ENCODE assay signal across 8 cellular contexts in the genomic region with DNA sequence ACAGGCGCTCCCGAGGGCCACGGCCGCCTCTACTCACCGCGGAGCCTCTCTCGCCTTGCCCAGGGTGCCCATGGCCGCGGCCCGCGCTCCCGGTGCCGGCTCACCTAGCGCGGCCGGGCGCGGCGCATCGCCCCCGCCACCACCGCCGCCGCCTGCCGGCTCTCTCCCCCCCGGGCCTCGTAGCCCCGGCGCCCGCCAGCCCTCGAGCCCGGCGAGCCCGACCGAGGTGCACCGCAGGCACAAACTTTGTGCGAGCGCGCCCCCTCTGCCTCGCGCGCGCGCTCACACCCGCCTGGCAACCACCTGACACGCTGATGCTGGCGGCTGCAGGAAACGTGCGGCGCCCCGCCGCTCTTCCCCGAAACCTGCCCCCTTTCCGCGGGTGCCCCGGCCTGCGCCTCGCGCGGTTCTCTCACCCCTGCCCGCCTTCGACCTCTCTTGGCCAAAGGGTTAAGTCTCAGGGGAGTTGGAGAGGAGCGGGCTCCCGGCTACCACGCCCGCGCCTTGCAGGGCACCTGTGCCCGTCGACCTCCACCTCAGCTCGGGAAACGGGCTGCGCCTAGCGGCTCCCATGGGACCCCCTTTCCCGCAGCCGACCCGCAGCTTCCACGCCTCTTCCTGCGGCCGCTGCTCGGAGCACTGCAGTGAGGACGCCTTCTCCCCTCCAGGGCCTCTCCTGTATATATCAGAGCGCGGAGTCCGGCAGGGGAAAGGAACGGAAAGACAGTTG. TPM values are rescaled to one million over a fixed set of nuclear protein-coding genes. Genes with fewer than 3 reads are reported as not detected.
DNase-seq lines count a peak whose midpoint lies in the region; ATAC-seq and TF ChIP-seq lines count a peak whose summit lies in the region.

Gene RASGRP1, minus strand, starts transcription at position 258 of the 730 bp plus-strand sequence. Its CDS starts 186 bp downstream, at position 72.

- CTCF ChIA-PET in CD8-positive, alpha-beta T cell (lab: Charles Lee) = interaction anchor here (0.7 to 10.2 kb wide), 48 partner anchors 9 to 141 kb away, joined by 3 to 420 read pairs (median 6); no protein-coding TSS in a partner anchor

- no peaks in the 10 kb centered on the region for H3K9me3 ChIP-seq in CD8-positive, alpha-beta T cell (ENCODE audit: low read length)
- H3K9me3 ChIP-seq in SJSA1 (replicated peaks) = no peaks in the 10 kb centered on the region; the same call in 1 of the 2 replicates

- TF ChIP-seq CTCF in CD8-positive, alpha-beta T cell (IDR thresholded peaks at IDR 0.05) = no peak
- peak; percentile 33 for TF ChIP-seq CTCF in retinal pigment epithelial cell (conservative IDR thresholded peaks at IDR 0.05; ENCODE audit: low read depth, low read length)

- H3K4me3 Mint-ChIP-seq in CD8-positive, alpha-beta T cell = peak within 1 kb of the TSS; percentile 98
- H3K4me3 Mint-ChIP-seq in activated naive CD4-positive, alpha-beta T cell treated with anti-CD3 and anti-CD28 coated beads, Interleukin-2, amount 50 U/mL, for 24 hours = peak within 1 kb of the TSS; percentile 96

- DNase-seq in CD8-positive, alpha-beta T cell = peak; percentile 72 to 93 (median 85)
- DNase-seq in SJSA1 (ENCODE audit: low read depth in 1 of 2, low spot score in 2 of 2) (peak in 1 of 2 experiments; percentile 50), left ventricle myocardium superior (peak; percentile 77), retinal pigment epithelial cell (ENCODE audit: low read depth) (no peak), COLO829 (ENCODE audit: low spot score) (no peak)

- peaks cover 48% of the 10 kb centered on the region for H3K4me1 ChIP-seq in CD8-positive, alpha-beta T cell (ENCODE audit: insufficient read depth, low read length)
- peaks cover 12% of the 10 kb centered on the region for H3K4me1 ChIP-seq in SJSA1 (replicated peaks)

- H3K4me1 Mint-ChIP-seq in CD8-positive, alpha-beta T cell (ENCODE audit: low read depth) = peaks cover 59% of the 10 kb centered on the region
- peaks cover 58% of the 10 kb centered on the region for H3K4me1 Mint-ChIP-seq in activated naive CD4-positive, alpha-beta T cell treated with anti-CD3 and anti-CD28 coated beads, Interleukin-2, amount 50 U/mL, for 24 hours

- peak; percentile 72 for ATAC-seq in CD8-positive, alpha-beta T cell
- ATAC-seq in GM19328 (IDR thresholded peaks at IDR 0.05; ENCODE audit: unreplicated experiment) (peak; percentile 63), HG03457 (IDR thresholded peaks at IDR 0.05; ENCODE audit: unreplicated experiment) (peak; percentile 47), left ventricle myocardium superior (peak; percentile 91)

- peak within 1 kb of the TSS; percentile 96 for H3K4me3 ChIP-seq in CD8-positive, alpha-beta T cell (ENCODE audit: low read depth, low read length)
- H3K4me3 ChIP-seq in SJSA1 (peak within 1 kb of the TSS; percentile 43), retinal pigment epithelial cell (ENCODE audit: low read length) (peak within 1 kb of the TSS; percentile 59)

- no peaks in the 10 kb centered on the region for H3K9me3 Mint-ChIP-seq in CD8-positive, alpha-beta T cell
- H3K9me3 Mint-ChIP-seq in activated naive CD4-positive, alpha-beta T cell treated with anti-CD3 and anti-CD28 coated beads, Interleukin-2, amount 50 U/mL, for 24 hours = no peaks in the 10 kb centered on the region

- no peaks in the 10 kb centered on the region for H3K27me3 Mint-ChIP-seq in CD8-positive, alpha-beta T cell (ENCODE audit: low read depth)
- no peaks in the 10 kb centered on the region for H3K27me3 Mint-ChIP-seq in activated naive CD4-positive, alpha-beta T cell treated with anti-CD3 and anti-CD28 coated beads, Interleukin-2, amount 50 U/mL, for 24 hours

- H3K27ac ChIP-seq in CD8-positive, alpha-beta T cell (ENCODE audit: low read depth, low read length) = peak within 1 kb of the TSS; percentile 79
- H3K27ac ChIP-seq in SJSA1 = no peak within 1 kb of the TSS

- H3K36me3 Mint-ChIP-seq in CD8-positive, alpha-beta T cell = peaks cover 29% of the 10 kb centered on the region
- H3K36me3 Mint-ChIP-seq in activated naive CD4-positive, alpha-beta T cell treated with anti-CD3 and anti-CD28 coated beads, Interleukin-2, amount 50 U/mL, for 24 hours = peaks cover 6% of the 10 kb centered on the region

- no peaks in the 10 kb centered on the region for H3K27me3 ChIP-seq in CD8-positive, alpha-beta T cell (ENCODE audit: insufficient read depth, low read length)
- H3K27me3 ChIP-seq in SJSA1 (replicated peaks) = peaks cover 31% of the 10 kb centered on the region

- intact Hi-C loops in CD8-positive, alpha-beta T cell (cut with DNase I, micrococcal nuclease) = loop anchor here (1.0 to 10.0 kb wide), 9 partner anchors 14 to 1220 kb away; partner anchors contain the start of gene FSIP1 (in 1 of the 2)
- intact Hi-C loops in left ventricle myocardium superior (cut with micrococcal nuclease) = loop anchor here (5.0 kb wide), 1 partner anchor 118 kb away; no protein-coding TSS in a partner anchor

- POLR2A ChIA-PET in CD8-positive, alpha-beta T cell (lab: Charles Lee) = interaction anchor here (0.7 to 4.9 kb wide), 20 partner anchors 10 to 135 kb away, joined by 3 to 97 read pairs (median 6); no protein-coding TSS in a partner anchor

- no peaks in the 10 kb centered on the region for H3K36me3 ChIP-seq in CD8-positive, alpha-beta T cell (ENCODE audit: insufficient read depth, low read length)
- no peaks in the 10 kb centered on the region for H3K36me3 ChIP-seq in SJSA1

- peak within 1 kb of the TSS; percentile 95 for H3K27ac Mint-ChIP-seq in CD8-positive, alpha-beta T cell
- H3K27ac Mint-ChIP-seq in activated naive CD4-positive, alpha-beta T cell treated with anti-CD3 and anti-CD28 coated beads, Interleukin-2, amount 50 U/mL, for 24 hours = peak within 1 kb of the TSS; percentile 98

RNA-seq across cellular contexts. Expression of gene RASGRP1, which starts in this region (rescaled TPM):
- 10 to 100 TPM; 58.2 to 65.2 TPM for total RNA-seq in CD8-positive, alpha-beta T cell
- total RNA-seq in SJSA1 (2014; rRNA removed; shearing (Covaris generic)) = not detected in 2 replicates
- total RNA-seq in left ventricle myocardium superior = 0.42 TPM

Comparison
In these comparisons a context has a peak if more than half of its experiments do, and no peak if none do; other contexts are left out.
1. RNA of gene RASGRP1 (total RNA-seq): 58.2 to 65.2 TPM in CD8-positive, alpha-beta T cell; 0.42 TPM in left ventricle myocardium superior (single experiment) and not detected in SJSA1; every median in the first group is over 10 times any median in the second.
2. Peak in DNase-seq and ATAC-seq in left ventricle myocardium superior; RNA of the gene not detected or under 1 TPM.
3. DNase-seq: peak in CD8-positive, alpha-beta T cell (7 of 7); none in retinal pigment epithelial cell (single experiment) and COLO829 (single experiment).
4. H3K4me3 ChIP-seq: peak in every context shown above with its lines; median percentile 96 in CD8-positive, alpha-beta T cell; 59 in retinal pigment epithelial cell; 43 in SJSA1.
5. Peak in every context shown above with its lines, with median percentiles within 50 percentile points of each other: ATAC-seq.